8 cellular contexts compared by ENCODE assay signal in the genomic region with DNA sequence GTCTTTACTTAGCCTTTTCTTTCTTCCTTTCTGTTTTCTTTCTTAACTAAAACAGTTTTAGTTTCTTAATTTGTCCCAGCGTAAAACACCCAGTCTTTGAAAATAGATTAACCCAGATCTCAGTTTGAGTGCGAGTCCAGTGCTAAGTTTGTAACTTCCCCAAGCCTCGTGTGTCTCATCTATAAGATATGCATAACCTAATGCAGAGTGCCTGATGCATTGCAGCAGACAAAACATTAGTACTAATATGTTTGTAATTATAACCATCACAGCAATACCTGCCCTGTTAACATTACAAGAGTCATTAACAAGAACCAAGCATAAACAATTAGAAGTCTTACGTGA. TPM values are rescaled to one million over a fixed set of nuclear protein-coding genes. Genes with fewer than 3 reads are reported as not detected.
DNase-seq lines count a peak whose midpoint lies in the region; ATAC-seq and TF ChIP-seq lines count a peak whose summit lies in the region.

No MANE protein-coding gene starts in this region.

- POLR2A ChIA-PET in WTC11 (lab: Charles Lee) = interaction anchor here (1.5 to 2.3 kb wide), 2 partner anchors 92 to 296 kb away, joined by 4 to 23 read pairs; a partner anchor contains a TSS

- BruUV-seq in Calu3 (replicated peaks; lab: Mats Ljungman, UMichigan) = TSS peak; percentile 95

- H3K4me3 Mint-ChIP-seq in Calu3 (ENCODE audit: low read depth, unreplicated experiment) = peak overlapping the region; percentile 76
- H3K4me3 Mint-ChIP-seq in WTC11 = peak overlapping the region; percentile 91

- CTCF ChIA-PET in Calu3 (lab: Charles Lee) (no interaction called here), WTC11 (lab: Charles Lee) (interaction anchor here (0.5 kb wide), 1 partner anchor 291 kb away, joined by 4 read pairs; no protein-coding TSS in a partner anchor)

- H3K36me3 Mint-ChIP-seq in Calu3 (ENCODE audit: insufficient read depth, unreplicated experiment) = peaks cover 17% of the 10 kb centered on the region
- H3K36me3 Mint-ChIP-seq in WTC11 = no peaks in the 10 kb centered on the region

- H3K4me3 ChIP-seq in skeletal muscle cell (ENCODE audit: low read depth, low read length) = peak overlapping the region; percentile 56

- DNase-seq in Calu3 (no peak), WTC11 (ENCODE audit: low spot score) (no peak), glomerular visceral epithelial cell (ENCODE audit: extremely low spot score) (peak; percentile 7), skeletal muscle cell (ENCODE audit: low read depth) (no peak), NCI-H128 (lab: John Stamatoyannopoulos, UW; ENCODE audit: unreplicated experiment) (no peak), NCI-H446 treated with DMSO at 0.1 percent for 48 hours (lab: John Stamatoyannopoulos, UW) (no peak)

- no peaks in the 10 kb centered on the region for H3K27me3 Mint-ChIP-seq in Calu3 (ENCODE audit: unreplicated experiment)
- H3K27me3 Mint-ChIP-seq in WTC11 (ENCODE audit: low read depth) = no peaks in the 10 kb centered on the region

- H3K27ac Mint-ChIP-seq in Calu3 (ENCODE audit: unreplicated experiment) (peak overlapping the region; percentile 91), WTC11 (peak overlapping the region; percentile 98)

- peaks cover 40% of the 10 kb centered on the region for H3K4me1 Mint-ChIP-seq in Calu3 (ENCODE audit: low read depth, unreplicated experiment)
- peaks cover 33% of the 10 kb centered on the region for H3K4me1 Mint-ChIP-seq in WTC11

- ATAC-seq in HG02798 (IDR thresholded peaks at IDR 0.05; ENCODE audit: poor library complexity, unreplicated experiment) (peak; percentile 19), WTC11 (no peak), GM21423 (IDR thresholded peaks at IDR 0.05; ENCODE audit: unreplicated experiment) (no peak)

- no peak for TF ChIP-seq CTCF in Calu3 (IDR thresholded peaks at IDR 0.05; ENCODE audit: unreplicated experiment)
- TF ChIP-seq CTCF in WTC11 (IDR thresholded peaks at IDR 0.05) = no peak

- H3K9me3 Mint-ChIP-seq in Calu3 (ENCODE audit: low read depth, unreplicated experiment) (no peaks in the 10 kb centered on the region), WTC11 (no peaks in the 10 kb centered on the region)

- intact Hi-C loops in Calu3 (cut with micrococcal nuclease; ENCODE audit: unreplicated experiment) = no loop called here

TF ChIP-seq in WTC11, 78 proteins besides CTCF, POLR2A, EP300 and RAD21:
- TF ChIP-seq, protein P1, sequence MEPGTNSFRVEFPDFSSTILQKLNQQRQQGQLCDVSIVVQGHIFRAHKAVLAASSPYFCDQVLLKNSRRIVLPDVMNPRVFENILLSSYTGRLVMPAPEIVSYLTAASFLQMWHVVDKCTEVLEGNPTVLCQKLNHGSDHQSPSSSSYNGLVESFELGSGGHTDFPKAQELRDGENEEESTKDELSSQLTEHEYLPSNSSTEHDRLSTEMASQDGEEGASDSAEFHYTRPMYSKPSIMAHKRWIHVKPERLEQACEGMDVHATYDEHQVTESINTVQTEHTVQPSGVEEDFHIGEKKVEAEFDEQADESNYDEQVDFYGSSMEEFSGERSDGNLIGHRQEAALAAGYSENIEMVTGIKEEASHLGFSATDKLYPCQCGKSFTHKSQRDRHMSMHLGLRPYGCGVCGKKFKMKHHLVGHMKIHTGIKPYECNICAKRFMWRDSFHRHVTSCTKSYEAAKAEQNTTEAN (CRISPR knock-in tag; IDR thresholded peaks at IDR 0.05) = no peak
- no peak for TF ChIP-seq SOX15 (CRISPR knock-in tag; IDR thresholded peaks at IDR 0.05)

RNA-seq across cellular contexts. Expression of a gene that starts 0.5 kb away (rescaled TPM):
- total RNA-seq in Calu3 (2022) (21.7 and 22.5 TPM in 2 replicates), WTC11 (2021) (20.6 to 22.0 TPM (median 21.1 TPM) in 3 replicates)
